In the genomic region with DNA sequence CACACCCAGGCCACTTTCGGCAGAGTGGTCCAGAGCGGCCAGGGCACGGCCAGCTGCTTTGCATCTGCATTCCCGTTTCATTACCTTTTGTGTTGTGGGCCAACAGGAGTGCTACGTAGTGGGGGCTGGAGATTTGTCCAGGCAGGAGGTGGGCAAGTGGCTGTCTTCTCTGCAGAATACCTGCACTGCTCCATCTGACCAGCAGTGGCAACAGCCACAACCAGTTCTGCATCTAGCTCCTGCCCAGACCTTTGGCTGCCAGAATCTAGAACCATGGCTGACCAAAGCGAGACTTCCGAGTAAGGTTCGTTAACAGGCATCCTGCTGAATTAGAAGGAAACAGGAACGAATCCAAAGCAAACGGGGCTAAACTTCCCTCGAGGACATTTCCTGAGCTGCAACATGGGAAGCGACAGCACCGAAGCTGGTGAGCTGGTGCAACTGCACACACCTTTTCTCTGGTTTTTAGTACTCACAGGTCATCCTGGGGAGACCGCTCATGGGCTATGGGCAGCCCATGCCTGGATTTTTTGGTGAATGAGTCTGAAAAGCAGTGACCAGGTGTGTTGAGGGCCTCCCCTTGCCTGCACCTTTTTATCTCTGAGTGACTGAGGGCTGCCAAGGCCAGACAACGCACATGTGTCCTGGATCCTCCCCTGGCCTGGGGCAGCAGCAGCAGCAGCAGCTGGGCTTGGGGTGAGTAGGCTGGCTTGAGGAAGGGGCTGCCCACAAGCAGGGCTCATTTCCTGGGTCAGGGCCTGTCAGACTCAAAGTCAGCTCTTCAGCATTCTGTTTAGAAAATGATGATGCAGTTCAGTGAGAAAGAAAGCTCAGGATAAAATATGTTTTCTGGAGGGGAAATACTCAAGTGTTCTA, we compare ENCODE assay signal across 9 cellular contexts. TPM values are rescaled to one million over a fixed set of nuclear protein-coding genes. Genes with fewer than 3 reads are reported as not detected.
DNase-seq lines count a peak whose midpoint lies in the region; ATAC-seq and TF ChIP-seq lines count a peak whose summit lies in the region.
"Had no signal": no experiment of that assay in that cellular context is flagged by ENCODE, and none has a peak within 500 bp of the region (broad histone marks: within the 10 kb centered on the region; RNA-seq: fewer than 3 reads in every experiment).

No MANE protein-coding gene starts in this region.

- no peak for DNase-seq in left ventricle myocardium inferior
- no peak for DNase-seq in left ventricle myocardium superior
- no peak for DNase-seq in WERI-Rb-1
- DNase-seq in SJCRH30, result no peak
- no peak for DNase-seq in naive thymus-derived CD4-positive, alpha-beta T cell
- DNase-seq in natural killer cell, result no peak
- DNase-seq in left cardiac atrium, result no peak

- peaks cover 21% of the 10 kb centered on the region for H3K27me3 ChIP-seq in left ventricle myocardium inferior (ENCODE audit: low read depth)
- H3K27me3 ChIP-seq in WERI-Rb-1 (ENCODE audit: insufficient read depth, low read depth, severe bottlenecking), result peaks cover under 1% of the 10 kb centered on the region
- H3K27me3 ChIP-seq in SJCRH30, result peaks cover 6% of the 10 kb centered on the region; the same call in 1 of the 2 replicates
- H3K27me3 ChIP-seq in naive thymus-derived CD4-positive, alpha-beta T cell (ENCODE audit: control insufficient read depth in 2 of 2, insufficient read depth in 2 of 2, low read length in 2 of 2), result no peaks in the 10 kb centered on the region

- H3K9me3 ChIP-seq in left ventricle myocardium inferior (replicated peaks) (no peaks in the 10 kb centered on the region), WERI-Rb-1 (ENCODE audit: severe bottlenecking) (no peaks in the 10 kb centered on the region), SJCRH30 (replicated peaks) (no peaks in the 10 kb centered on the region)
- no peaks in the 10 kb centered on the region for H3K9me3 ChIP-seq in naive thymus-derived CD4-positive, alpha-beta T cell (ENCODE audit: control insufficient read depth in 2 of 3, low read length in 3 of 3)

- peaks cover 13% of the 10 kb centered on the region for H3K36me3 ChIP-seq in left ventricle myocardium inferior
- H3K36me3 ChIP-seq in WERI-Rb-1, result no peaks in the 10 kb centered on the region
- no peaks in the 10 kb centered on the region for H3K36me3 ChIP-seq in SJCRH30
- peaks cover 0 to 12% (median 0%) of the 10 kb centered on the region in 3 experiments for H3K36me3 ChIP-seq in naive thymus-derived CD4-positive, alpha-beta T cell (ENCODE audit: control insufficient read depth in 2 of 3, insufficient read depth in 3 of 3, low read length in 3 of 3)

- H3K4me1 ChIP-seq in left ventricle myocardium inferior, result peaks cover 36% of the 10 kb centered on the region
- no peaks in the 10 kb centered on the region for H3K4me1 ChIP-seq in SJCRH30
- no peaks in the 10 kb centered on the region for H3K4me1 ChIP-seq in naive thymus-derived CD4-positive, alpha-beta T cell (ENCODE audit: control insufficient read depth in 2 of 2, insufficient read depth in 2 of 2, low read length in 2 of 2)

- TF ChIP-seq CTCF in left ventricle myocardium inferior (IDR thresholded peaks at IDR 0.05; ENCODE audit: borderline replicate concordance) (peak; percentile 6), WERI-Rb-1 (IDR thresholded peaks at IDR 0.05; ENCODE audit: low read depth, low read length) (peak; percentile 61), natural killer cell (IDR thresholded peaks at IDR 0.05) (no peak)

- intact Hi-C loops in left ventricle myocardium inferior (cut with micrococcal nuclease) (no loop called here), left ventricle myocardium superior (cut with micrococcal nuclease) (no loop called here), natural killer cell (cut with micrococcal nuclease) (no loop called here), left cardiac atrium (cut with DNase I) (no loop called here)
- intact Hi-C loops in naive thymus-derived CD4-positive, alpha-beta T cell (cut with micrococcal nuclease), result no loop called here

- POLR2A ChIA-PET in naive thymus-derived CD4-positive, alpha-beta T cell (lab: Charles Lee), result no interaction called here

- H3K27me3 Mint-ChIP-seq in naive thymus-derived CD4-positive, alpha-beta T cell, result peaks cover 0 to 22% (median 8%) of the 10 kb centered on the region in 5 donors
- H3K27me3 Mint-ChIP-seq in natural killer cell (ENCODE audit: low read depth in 2 of 2), result peaks cover 13 to 14% of the 10 kb centered on the region in 2 donors

- peaks cover 0 to 12% (median 3%) of the 10 kb centered on the region in 5 donors for H3K36me3 Mint-ChIP-seq in naive thymus-derived CD4-positive, alpha-beta T cell
- no peaks in the 10 kb centered on the region for H3K36me3 Mint-ChIP-seq in natural killer cell

- H3K4me3 Mint-ChIP-seq in naive thymus-derived CD4-positive, alpha-beta T cell, result no peak overlapping the region
- no peak overlapping the region for H3K4me3 Mint-ChIP-seq in natural killer cell

- H3K4me3 ChIP-seq in left ventricle myocardium inferior, result no peak overlapping the region
- H3K4me3 ChIP-seq in WERI-Rb-1 (ENCODE audit: low read depth, low read length), result no peak overlapping the region
- H3K4me3 ChIP-seq in SJCRH30, result no peak overlapping the region
- H3K4me3 ChIP-seq in naive thymus-derived CD4-positive, alpha-beta T cell (ENCODE audit: low read length), result no peak overlapping the region
- H3K4me3 ChIP-seq: SK-N-MC had no signal

- peaks cover 0 to 6% (median 2%) of the 10 kb centered on the region in 7 donors for H3K4me1 Mint-ChIP-seq in naive thymus-derived CD4-positive, alpha-beta T cell
- peaks cover 4 to 5% of the 10 kb centered on the region in 2 donors for H3K4me1 Mint-ChIP-seq in natural killer cell

- peak overlapping the region in 3 of 9 donors; percentile 37 to 74 (median 38) for H3K27ac Mint-ChIP-seq in naive thymus-derived CD4-positive, alpha-beta T cell
- H3K27ac Mint-ChIP-seq in natural killer cell, result no peak overlapping the region

- CTCF ChIA-PET in naive thymus-derived CD4-positive, alpha-beta T cell (lab: Charles Lee), result interaction anchor here (0.7 to 2.2 kb wide), 3 partner anchors 10 to 16 kb away, joined by 3 to 8 read pairs (median 3); no protein-coding TSS in a partner anchor

- H3K9me3 Mint-ChIP-seq in naive thymus-derived CD4-positive, alpha-beta T cell, result no peaks in the 10 kb centered on the region
- no peaks in the 10 kb centered on the region for H3K9me3 Mint-ChIP-seq in natural killer cell

- ATAC-seq in left ventricle myocardium superior (no peak), HG02943 (IDR thresholded peaks at IDR 0.05; ENCODE audit: low read depth, unreplicated experiment) (peak; percentile 36), natural killer cell (no peak), left cardiac atrium (no peak)
- ATAC-seq in naive thymus-derived CD4-positive, alpha-beta T cell, result no peak

- peak overlapping the region; percentile 73 for H3K27ac ChIP-seq in left ventricle myocardium inferior (replicated peaks)
- no peak overlapping the region for H3K27ac ChIP-seq in WERI-Rb-1
- no peak overlapping the region for H3K27ac ChIP-seq in SJCRH30
- H3K27ac ChIP-seq in naive thymus-derived CD4-positive, alpha-beta T cell (ENCODE audit: low read depth, low read length), result no peak overlapping the region
- H3K27ac ChIP-seq: SK-N-MC had no signal

RNA-seq across cellular contexts. Expression of gene GDF7, which starts 10.6 kb away (rescaled TPM):
- total RNA-seq in left ventricle myocardium inferior (0.58 TPM), left ventricle myocardium superior (0.32 TPM), natural killer cell (under 1 TPM; 0.02 to 0.10 (median 0.05) TPM), left cardiac atrium (1 to 10 TPM in 1 of 2 donors, under 1 TPM in 1; 0.32 to 4.8 TPM)
- total RNA-seq in SJCRH30 (2014; rRNA removed; shearing (Covaris generic)), result 0.02 and 0.03 TPM in 2 replicates
- total RNA-seq in naive thymus-derived CD4-positive, alpha-beta T cell, result under 1 TPM in 3 of 5 experiments, not detected in 2; 0.03 to 0.20 (median 0.05) TPM
- under 1 TPM; 0.01 to 0.17 TPM for polyA plus RNA-seq in naive thymus-derived CD4-positive, alpha-beta T cell

RNA-seq across cellular contexts. Expression of gene HS1BP3, which starts 26.6 kb away (rescaled TPM):
- total RNA-seq in left ventricle myocardium inferior, result 16.6 TPM
- 20.2 TPM for total RNA-seq in left ventricle myocardium superior
- total RNA-seq in SJCRH30 (2014; rRNA removed; shearing (Covaris generic)), result 14.0 and 14.7 TPM in 2 replicates
- total RNA-seq in naive thymus-derived CD4-positive, alpha-beta T cell, result 10 to 100 TPM; 12.0 to 19.0 (median 18.3) TPM
- 10 to 100 TPM; 13.8 to 17.3 TPM for polyA plus RNA-seq in naive thymus-derived CD4-positive, alpha-beta T cell
- total RNA-seq in natural killer cell, result 10 to 100 TPM; 17.4 to 25.7 (median 22.8) TPM
- 10 to 100 TPM; 19.8 to 21.4 TPM for total RNA-seq in left cardiac atrium
